ENCODE assay signal across 8 cellular contexts in genomic region chr10:22693371-22693784, GRCh38. TPM values are rescaled to one million over a fixed set of nuclear protein-coding genes. Genes with fewer than 3 reads are reported as not detected.
DNase-seq lines count a peak whose midpoint lies in the region; ATAC-seq lines count a peak whose summit lies in the region.

No MANE protein-coding gene starts in this region.

- ATAC-seq in HG03064 (IDR thresholded peaks at IDR 0.05; ENCODE audit: low read depth, unreplicated experiment) = peak; percentile 51

- H3K4me1 Mint-ChIP-seq in activated naive CD8-positive, alpha-beta T cell treated with anti-CD3 and anti-CD28 coated beads for 36 hours = peaks cover 81% of the 10 kb centered on the region

- DNase-seq in activated CD8-positive, alpha-beta memory T cell treated with anti-CD3 and anti-CD28 coated beads for 24 hours = peak; percentile 57
- DNase-seq in activated CD8-positive, alpha-beta memory T cell treated with anti-CD3 and anti-CD28 coated beads, Interleukin-2, amount 50 U/mL, for 48 hours = no peak
- peak; percentile 32 for DNase-seq in activated naive CD8-positive, alpha-beta T cell treated with anti-CD3 and anti-CD28 coated beads for 36 hours
- peak; percentile 25 for DNase-seq in stimulated activated CD4-positive, alpha-beta T cell treated with anti-CD3 and anti-CD28 coated beads, Interleukin-4, amount 100 ng/mL, for 1 hour
- DNase-seq in NCI-H1436 treated with DMSO at 0.1 percent for 48 hours (lab: John Stamatoyannopoulos, UW) (no peak), activated gamma-delta T cell treated with Interleukin-2 at 50 U/mL for 16 hours (no peak), GM19240 (ENCODE audit: insufficient read length, low spot score) (no peak)

- H3K4me3 Mint-ChIP-seq in activated naive CD8-positive, alpha-beta T cell treated with anti-CD3 and anti-CD28 coated beads for 36 hours = peak overlapping the region; percentile 35

- no peaks in the 10 kb centered on the region for H3K27me3 Mint-ChIP-seq in activated naive CD8-positive, alpha-beta T cell treated with anti-CD3 and anti-CD28 coated beads for 36 hours

- peaks cover 40% of the 10 kb centered on the region for H3K36me3 Mint-ChIP-seq in activated naive CD8-positive, alpha-beta T cell treated with anti-CD3 and anti-CD28 coated beads for 36 hours

- peak overlapping the region; percentile 86 for H3K27ac Mint-ChIP-seq in activated naive CD8-positive, alpha-beta T cell treated with anti-CD3 and anti-CD28 coated beads for 36 hours

- H3K9me3 Mint-ChIP-seq in activated naive CD8-positive, alpha-beta T cell treated with anti-CD3 and anti-CD28 coated beads for 36 hours = peaks cover 7% of the 10 kb centered on the region

RNA-seq across cellular contexts. Expression of gene PIP4K2A, which starts 21.0 kb away (rescaled TPM):
- total RNA-seq in activated naive CD8-positive, alpha-beta T cell treated with anti-CD3 and anti-CD28 coated beads for 36 hours = 100 to 1,000 TPM; 111 to 118 TPM

Comparison
In these comparisons a context has a peak if more than half of its experiments do, and no peak if none do; other contexts are left out.
1. DNase-seq: peak in activated CD8-positive, alpha-beta memory T cell treated with anti-CD3 and anti-CD28 coated beads for 24 hours (single experiment), activated naive CD8-positive, alpha-beta T cell treated with anti-CD3 and anti-CD28 coated beads for 36 hours (single experiment) and stimulated activated CD4-positive, alpha-beta T cell treated with anti-CD3 and anti-CD28 coated beads, Interleukin-4, amount 100 ng/mL, for 1 hour (single experiment); none in activated CD8-positive, alpha-beta memory T cell treated with anti-CD3 and anti-CD28 coated beads, Interleukin-2, amount 50 U/mL, for 48 hours (single experiment), NCI-H1436 treated with DMSO at 0.1 percent for 48 hours (single experiment), activated gamma-delta T cell treated with Interleukin-2 at 50 U/mL for 16 hours (single experiment) and GM19240 (single experiment).